In the genomic region with DNA sequence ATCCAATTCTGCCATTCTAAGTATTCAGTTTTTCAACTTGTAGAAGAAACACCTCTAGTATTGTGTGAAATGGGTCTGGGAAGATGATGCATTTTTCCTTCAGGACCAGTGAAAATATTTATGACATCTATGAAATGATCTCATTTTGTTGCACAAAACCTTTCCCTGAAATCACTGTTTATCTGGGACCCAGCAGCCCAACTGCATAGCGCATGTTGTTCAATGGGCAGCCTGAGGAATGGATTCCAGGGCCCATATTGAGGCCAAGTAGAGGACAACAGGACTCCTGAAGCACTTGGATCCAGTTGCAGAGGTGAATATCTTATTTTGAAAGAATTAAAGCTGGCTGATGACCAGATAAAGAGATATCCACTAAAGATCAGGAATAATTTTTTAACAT, we compare ENCODE assay signal across 1 cellular context.
TF ChIP-seq lines count a peak whose summit lies in the region.

No MANE protein-coding gene starts in this region.

TF ChIP-seq in IMR-90, 13 proteins besides CTCF, POLR2A, EP300 and RAD21 (continued from another document):
- no peak for TF ChIP-seq FOS (IDR thresholded peaks at IDR 0.05; ENCODE audit: low read depth, low read length)
- peak; percentile 24; the same call in 1 of the 2 replicates for TF ChIP-seq CEBPB (IDR thresholded peaks at IDR 0.05; ENCODE audit: low read depth, low read length)
TF ChIP-seq in IMR-90: peak in this region for 1.
